In the genomic region with DNA sequence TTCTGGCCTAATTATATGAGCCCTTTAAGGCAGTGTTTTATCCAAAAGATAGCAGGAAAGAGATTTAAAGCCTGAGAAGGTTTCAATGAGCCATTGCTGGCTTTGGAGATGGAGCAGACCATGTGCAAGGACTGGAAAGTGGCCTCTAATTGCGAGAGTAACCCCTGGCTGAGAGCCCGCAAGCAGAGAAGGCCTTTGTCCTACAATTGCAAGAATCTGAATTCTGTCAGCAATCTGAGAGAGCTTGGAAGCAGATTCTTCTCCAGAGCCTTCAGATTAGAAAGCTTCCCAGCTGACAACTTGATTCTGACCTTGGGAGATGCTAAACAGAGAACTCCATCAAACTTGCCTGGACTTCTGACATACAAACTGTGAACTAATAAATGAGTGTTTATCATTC, we compare ENCODE assay signal across 16 cellular contexts.
"Had no signal": no experiment of that assay in that cellular context is flagged by ENCODE, and none has a peak within 500 bp of the region (broad histone marks: within the 10 kb centered on the region; RNA-seq: fewer than 3 reads in every experiment).

No MANE protein-coding gene starts in this region.

- ATAC-seq: esophagus mucosa; left lobe of liver; mucosa of descending colon; naive thymus-derived CD4-positive, alpha-beta T cell had no signal

- H3K4me1 ChIP-seq: parathyroid adenoma, SJSA1, suprapubic skin, upper lobe of left lung had no signal

- H3K9ac ChIP-seq: parathyroid adenoma had no signal

- H2AFZ ChIP-seq: parathyroid adenoma had no signal

- H3K27me3 ChIP-seq: SJSA1, suprapubic skin, upper lobe of left lung had no signal

- H3K9me3 ChIP-seq: mucosa of descending colon, SJSA1, suprapubic skin, upper lobe of left lung had no signal

- H3K36me3 ChIP-seq: SJSA1, suprapubic skin, upper lobe of left lung had no signal

- DNase-seq: activated CD4-positive, alpha-beta T cell treated with anti-CD3 and anti-CD28 coated beads, Interleukin-2, amount 50 U/mL, for 1 hour; activated CD8-positive, alpha-beta memory T cell treated with anti-CD3 and anti-CD28 coated beads for 24 hours; activated naive CD8-positive, alpha-beta T cell treated with anti-CD3 and anti-CD28 coated beads for 36 hours; aorta; naive thymus-derived CD4-positive, alpha-beta T cell; stimulated activated CD4-positive, alpha-beta T cell treated with anti-CD3 and anti-CD28 coated beads, Interleukin-4, amount 100 ng/mL, for 4 hours; stimulated activated CD8-positive, alpha-beta memory T cell treated with anti-CD3 and anti-CD28 coated beads, Interleukin-4, amount 100 ng/mL, for 48 hours; stimulated activated naive CD4-positive, alpha-beta T cell treated with Interleukin-2 at 50 U/mL for 16 hours; upper lobe of left lung had no signal

- H3K27ac ChIP-seq: parathyroid adenoma, SJSA1, skin epidermis, suprapubic skin, upper lobe of left lung had no signal

- H3K79me2 ChIP-seq: parathyroid adenoma had no signal

- H3K4me3 ChIP-seq: mucosa of descending colon, SJSA1, skin epidermis, suprapubic skin, upper lobe of left lung had no signal
